Comparison of ENCODE assay signal across 8 cellular contexts in genomic region chr16:77191259-77191969, GRCh38. TPM values are rescaled to one million over a fixed set of nuclear protein-coding genes. Genes with fewer than 3 reads are reported as not detected.
DNase-seq lines count a peak whose midpoint lies in the region; TF ChIP-seq lines count a peak whose summit lies in the region.

No MANE protein-coding gene starts in this region.

- no peaks in the 10 kb centered on the region for H3K27me3 ChIP-seq in parathyroid adenoma (ENCODE audit: control insufficient read depth, insufficient read depth, low read length)

- no peaks in the 10 kb centered on the region for H3K9me3 ChIP-seq in parathyroid adenoma (ENCODE audit: control insufficient read depth, low read length)

- H3K36me3 ChIP-seq in parathyroid adenoma (ENCODE audit: control insufficient read depth, insufficient read depth, low read length) = no peaks in the 10 kb centered on the region

- peak overlapping the region; percentile 97 for H2AFZ ChIP-seq in parathyroid adenoma

- peak overlapping the region; percentile 1 for H3K9ac ChIP-seq in parathyroid adenoma

- peak overlapping the region; percentile 92 for H3K27ac ChIP-seq in parathyroid adenoma

- H3K4me3 ChIP-seq in foreskin fibroblast (ENCODE audit: low read depth in 1 of 2, low read length in 2 of 2) = peak overlapping the region; percentile 82 to 86
- peak overlapping the region; percentile 93 for H3K4me3 ChIP-seq in parathyroid adenoma (ENCODE audit: low read depth, low read length)

- peak overlapping the region; percentile 83 for H3K4me2 ChIP-seq in parathyroid adenoma (ENCODE audit: low read length)

- H3K79me2 ChIP-seq in parathyroid adenoma = no peaks in the 10 kb centered on the region

- TF ChIP-seq CTCF in foreskin fibroblast (IDR thresholded peaks at IDR 0.05; ENCODE audit: low read depth, low read length) = no peak
- TF ChIP-seq CTCF in parathyroid adenoma (IDR thresholded peaks at IDR 0.05) = no peak

- peaks cover 5% of the 10 kb centered on the region for H3K4me1 ChIP-seq in parathyroid adenoma

- DNase-seq in DMS 273 (lab: John Stamatoyannopoulos, UW; ENCODE audit: unreplicated experiment) (peak; percentile 63), DMS 273 treated with DMSO at 0.1 percent for 48 hours (lab: John Stamatoyannopoulos, UW) (no peak), HT-29 (ENCODE audit: low spot score) (peak; percentile 38), foreskin fibroblast (peak in 1 of 2 donors; percentile 33), A172 (ENCODE audit: low spot score) (no peak), NCI-H2196 treated with DMSO at 0.1 percent for 48 hours (lab: John Stamatoyannopoulos, UW; ENCODE audit: unreplicated experiment) (no peak)
- DNase-seq in activated CD8-positive, alpha-beta memory T cell treated with anti-CD3 and anti-CD28 coated beads, Interleukin-2, amount 50 U/mL, for 48 hours = peak; percentile 76

RNA-seq across cellular contexts. Expression of gene MON1B, which starts 0.4 kb away (rescaled TPM):
- total RNA-seq in HT-29 (2014; rRNA removed; shearing (Covaris generic)) = 21.5 and 25.9 TPM in 2 replicates
- 8.5 and 10.7 TPM in 2 replicates for total RNA-seq in A172 (2014; rRNA removed; shearing (Covaris generic))

RNA-seq across cellular contexts. Expression of gene SYCE1L, which starts 7.8 kb away (rescaled TPM):
- 0.91 TPM in 1 of 2 replicates, not detected in the other for total RNA-seq in HT-29 (2014; rRNA removed; shearing (Covaris generic))
- total RNA-seq in A172 (2014; rRNA removed; shearing (Covaris generic)) = 0.12 TPM in 1 of 2 replicates, not detected in the other

Comparison
In these comparisons a context has a peak if more than half of its experiments do, and no peak if none do; other contexts are left out.
1. DNase-seq: peak in DMS 273 (single experiment), HT-29 (single experiment) and activated CD8-positive, alpha-beta memory T cell treated with anti-CD3 and anti-CD28 coated beads, Interleukin-2, amount 50 U/mL, for 48 hours (single experiment); none in DMS 273 treated with DMSO at 0.1 percent for 48 hours (single experiment), A172 (single experiment) and NCI-H2196 treated with DMSO at 0.1 percent for 48 hours (single experiment).